Comparison of ENCODE assay signal across 9 cellular contexts in genomic region chr2:239991689-239992314, GRCh38. TPM values are rescaled to one million over a fixed set of nuclear protein-coding genes. Genes with fewer than 3 reads are reported as not detected.
DNase-seq lines count a peak whose midpoint lies in the region; ATAC-seq and TF ChIP-seq lines count a peak whose summit lies in the region.
"Had no signal": no experiment of that assay in that cellular context is flagged by ENCODE, and none has a peak within 500 bp of the region (broad histone marks: within the 10 kb centered on the region; RNA-seq: fewer than 3 reads in every experiment).

No MANE protein-coding gene starts in this region.

- H3K4me2 ChIP-seq in OCI-LY7 (ENCODE audit: low read length): no peak overlapping the region

- CTCF ChIA-PET in OCI-LY7 (lab: Charles Lee; ENCODE audit: unreplicated experiment): interaction anchor here (1.4 kb wide), 1 partner anchor 30 kb away, joined by 3 read pairs; no protein-coding TSS in a partner anchor

- 7% methylated on average over 3 of the region's 3 CpGs for WGBS in right lobe of liver (ENCODE audit: insufficient coverage, low coverage, low lambda C conversion rate, missing lambda C conversion rate)

- ATAC-seq in right lobe of liver: peak; percentile 43 to 69 (median 64)
- ATAC-seq in GM18502 (IDR thresholded peaks at IDR 0.05; ENCODE audit: poor library complexity, unreplicated experiment): no peak
- no peak for ATAC-seq in stimulated activated effector memory CD8-positive, alpha-beta T cell treated with anti-CD3 and anti-CD28 coated beads, Interleukin-12 subunit alpha, Interleukin-12 subunit beta, amount 100 ng/mL, for 72 hours

- H3K27ac Mint-ChIP-seq in stimulated activated effector memory CD8-positive, alpha-beta T cell treated with anti-CD3 and anti-CD28 coated beads, Interleukin-12 subunit alpha, Interleukin-12 subunit beta, amount 100 ng/mL, for 72 hours: no peak overlapping the region
- H3K27ac Mint-ChIP-seq: T-helper 1 cell treated with Interleukin-12 subunit alpha and Interleukin-12 subunit beta and Interleukin-4 antibody, amounts not matched to agents 30 μg/mL and 1 μg/mL, for 36 hours had no signal

- POLR2A ChIA-PET in OCI-LY7 (lab: Charles Lee): no interaction called here

- peak; percentile 45 for DNase-seq in D341Med (ENCODE audit: low spot score)
- peak; percentile 22 for DNase-seq in HPDE6-E6E7 (ENCODE audit: extremely low spot score)
- DNase-seq in OCI-LY7 (ENCODE audit: low spot score): peak; percentile 62
- no peak for DNase-seq in coronary artery (ENCODE audit: low spot score)
- DNase-seq in right lobe of liver: no peak
- peak in 1 of 2 donors; percentile 35 for DNase-seq in uterus
- DNase-seq in stimulated activated effector memory CD8-positive, alpha-beta T cell treated with anti-CD3 and anti-CD28 coated beads, Interleukin-12 subunit alpha, Interleukin-12 subunit beta, amount 100 ng/mL, for 72 hours (ENCODE audit: low spot score in 2 of 2): no peak

- intact Hi-C loops in OCI-LY7 (cut with micrococcal nuclease; ENCODE audit: unreplicated experiment) (no loop called here), right lobe of liver (cut with DNase I) (no loop called here), uterus (cut with DNase I; ENCODE audit: low total_unique reads) (no loop called here)

- no peaks in the 10 kb centered on the region for H3K27me3 ChIP-seq in right lobe of liver
- H3K27me3 ChIP-seq in uterus: no peaks in the 10 kb centered on the region

- H4K20me1 ChIP-seq in OCI-LY7 (ENCODE audit: insufficient read depth, low read length): peaks cover 3% of the 10 kb centered on the region; the same call in 1 of the 2 replicates

- H3K9me3 Mint-ChIP-seq in stimulated activated effector memory CD8-positive, alpha-beta T cell treated with anti-CD3 and anti-CD28 coated beads, Interleukin-12 subunit alpha, Interleukin-12 subunit beta, amount 100 ng/mL, for 72 hours: no peaks in the 10 kb centered on the region
- H3K9me3 Mint-ChIP-seq: T-helper 1 cell treated with Interleukin-12 subunit alpha and Interleukin-12 subunit beta and Interleukin-4 antibody, amounts not matched to agents 30 μg/mL and 1 μg/mL, for 36 hours had no signal

- BruUV-seq in OCI-LY7 (replicated peaks; lab: Mats Ljungman, UMichigan): no TSS peak

- H3K36me3 Mint-ChIP-seq in stimulated activated effector memory CD8-positive, alpha-beta T cell treated with anti-CD3 and anti-CD28 coated beads, Interleukin-12 subunit alpha, Interleukin-12 subunit beta, amount 100 ng/mL, for 72 hours: peaks cover 89% of the 10 kb centered on the region

- H3K4me1 Mint-ChIP-seq in stimulated activated effector memory CD8-positive, alpha-beta T cell treated with anti-CD3 and anti-CD28 coated beads, Interleukin-12 subunit alpha, Interleukin-12 subunit beta, amount 100 ng/mL, for 72 hours: peaks cover 14% of the 10 kb centered on the region

- H3K4me1 ChIP-seq in OCI-LY7 (ENCODE audit: insufficient read depth, low read length, poor library complexity, severe bottlenecking) (no peaks in the 10 kb centered on the region), right lobe of liver (no peaks in the 10 kb centered on the region), uterus (peaks cover 0 to 4% of the 10 kb centered on the region in 2 donors)

- no peaks in the 10 kb centered on the region for H3K79me2 ChIP-seq in OCI-LY7 (ENCODE audit: insufficient read depth, low read depth, low read length)

- H3K36me3 ChIP-seq in OCI-LY7 (ENCODE audit: insufficient read depth, low read length) (peaks cover 83% of the 10 kb centered on the region), right lobe of liver (peaks cover 0 to 27% (median 3%) of the 10 kb centered on the region in 4 donors), uterus (no peaks in the 10 kb centered on the region)

- H3K4me3 ChIP-seq in OCI-LY7 (ENCODE audit: low read depth, low read length, poor library complexity, severe bottlenecking) (no peak overlapping the region), coronary artery (no peak overlapping the region), right lobe of liver (no peak overlapping the region), uterus (no peak overlapping the region)

- no peak overlapping the region for H3K27ac ChIP-seq in OCI-LY7 (ENCODE audit: low read depth, low read length, poor library complexity, severe bottlenecking)
- H3K27ac ChIP-seq in coronary artery: no peak overlapping the region
- H3K27ac ChIP-seq in right lobe of liver: no peak overlapping the region
- peak overlapping the region in 1 of 2 donors; percentile 36 for H3K27ac ChIP-seq in uterus

- H3K9me3 ChIP-seq in OCI-LY7 (ENCODE audit: low read length) (no peaks in the 10 kb centered on the region), right lobe of liver (no peaks in the 10 kb centered on the region), uterus (no peaks in the 10 kb centered on the region)

- H3K4me3 Mint-ChIP-seq in stimulated activated effector memory CD8-positive, alpha-beta T cell treated with anti-CD3 and anti-CD28 coated beads, Interleukin-12 subunit alpha, Interleukin-12 subunit beta, amount 100 ng/mL, for 72 hours: no peak overlapping the region
- H3K4me3 Mint-ChIP-seq: T-helper 1 cell treated with Interleukin-12 subunit alpha and Interleukin-12 subunit beta and Interleukin-4 antibody, amounts not matched to agents 30 μg/mL and 1 μg/mL, for 36 hours had no signal

- no peak overlapping the region for H2AFZ ChIP-seq in OCI-LY7 (ENCODE audit: low read length)

- H3K9me2 ChIP-seq in OCI-LY7 (ENCODE audit: insufficient read depth, low read length): no peaks in the 10 kb centered on the region

- peak; percentile 98 for TF ChIP-seq CTCF in OCI-LY7 (conservative IDR thresholded peaks at IDR 0.05; ENCODE audit: low read length)
- TF ChIP-seq CTCF in coronary artery (IDR thresholded peaks at IDR 0.05): peak; percentile 77
- TF ChIP-seq CTCF in right lobe of liver (IDR thresholded peaks at IDR 0.05): peak; percentile 62 to 88 (median 83)
- TF ChIP-seq CTCF in uterus (IDR thresholded peaks at IDR 0.05): peak; percentile 70 to 86 (median 82)

- TF ChIP-seq POLR2A in right lobe of liver (IDR thresholded peaks at IDR 0.05): no peak
- no peak for TF ChIP-seq POLR2A in uterus (IDR thresholded peaks at IDR 0.05)

RNA-seq across cellular contexts. Expression of gene NDUFA10, which starts 33.3 kb away (rescaled TPM):
- 67.1 and 86.7 TPM in 2 replicates for total RNA-seq in OCI-LY7 (2014; rRNA removed; shearing (Covaris generic))
- total RNA-seq in OCI-LY7 (2022) (91.9 and 114 TPM in 2 replicates), right lobe of liver (100 to 1,000 TPM in 5 of 6 experiments, 10 to 100 TPM in 1; 84.1 to 162 (median 116) TPM), uterus (10 to 100 TPM; 21.8 to 92.5 (median 55.6) TPM)

RNA-seq across cellular contexts. Expression of gene OR6B2, which starts 38.4 kb away (rescaled TPM):
- not detected in 2 replicates for total RNA-seq in OCI-LY7 (2014; rRNA removed; shearing (Covaris generic))
- not detected in 2 replicates for total RNA-seq in OCI-LY7 (2022)
- not detected for total RNA-seq in right lobe of liver
- not detected for total RNA-seq in uterus

Comparison
In these comparisons a context has a peak if more than half of its experiments do, and no peak if none do; other contexts are left out.
1. DNase-seq: peak in D341Med (single experiment), HPDE6-E6E7 (single experiment) and OCI-LY7 (single experiment); none in coronary artery (single experiment), right lobe of liver (0 of 3) and stimulated activated effector memory CD8-positive, alpha-beta T cell treated with anti-CD3 and anti-CD28 coated beads, Interleukin-12 subunit alpha, Interleukin-12 subunit beta, amount 100 ng/mL, for 72 hours (0 of 2).
2. ATAC-seq: peak in right lobe of liver (4 of 4); none in GM18502 (single experiment) and stimulated activated effector memory CD8-positive, alpha-beta T cell treated with anti-CD3 and anti-CD28 coated beads, Interleukin-12 subunit alpha, Interleukin-12 subunit beta, amount 100 ng/mL, for 72 hours (single experiment).
3. Peak in every context shown above with its lines, with median percentiles within 50 percentile points of each other: CTCF ChIP-seq.